ENCODE assay signal across 8 cellular contexts in the genomic region with DNA sequence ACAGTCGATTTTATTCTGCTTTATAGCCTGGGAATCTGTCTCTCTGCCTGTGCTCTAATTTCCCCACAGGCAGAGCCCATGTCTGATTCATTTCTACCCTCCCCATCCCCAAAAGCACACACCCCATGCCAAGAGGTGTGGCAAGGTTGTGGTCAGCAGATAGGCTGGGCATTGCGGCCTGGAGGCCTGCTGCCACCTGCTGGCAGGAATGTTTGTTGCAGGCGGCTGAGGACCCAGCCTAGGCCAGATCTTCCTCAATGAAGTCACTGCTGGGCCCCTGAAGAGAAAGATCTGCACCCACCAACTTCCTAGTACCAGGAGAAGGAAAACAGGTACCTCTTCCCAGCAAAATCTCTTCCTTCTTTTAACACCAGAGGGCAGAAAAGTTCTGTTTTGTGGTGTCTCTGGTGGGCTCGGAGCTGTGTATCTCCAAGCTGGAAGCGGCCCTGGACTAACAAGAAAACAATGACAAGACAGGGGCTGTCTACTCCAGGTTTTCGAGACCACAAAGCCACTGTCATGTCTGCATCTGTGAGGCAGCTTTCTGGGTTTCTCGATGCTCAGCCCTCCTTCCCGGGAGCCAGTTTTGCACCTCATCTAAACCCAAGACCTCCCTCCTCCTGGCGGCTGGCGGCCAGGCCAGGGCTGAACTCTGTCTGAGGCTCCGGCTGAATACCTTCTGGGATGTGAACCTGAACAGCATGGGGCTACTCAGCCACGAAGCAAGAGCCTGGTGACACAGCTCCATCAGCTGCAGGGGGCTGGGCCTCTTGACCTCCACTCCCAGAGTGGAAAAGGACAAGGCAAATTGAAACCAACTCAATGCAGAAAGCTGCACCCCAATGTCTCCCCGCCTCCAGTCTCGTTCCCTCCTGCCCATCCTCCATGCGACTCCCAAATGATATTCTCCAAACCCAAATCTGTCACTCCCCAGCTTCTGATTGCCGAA. TPM values are rescaled to one million over a fixed set of nuclear protein-coding genes. Genes with fewer than 3 reads are reported as not detected.
A peak's percentile ranks its signal among the peaks of the same experiment; 100 is the strongest.
DNase-seq lines count a peak whose midpoint lies in the region; TF ChIP-seq lines count a peak whose summit lies in the region.

No MANE protein-coding gene starts in this region.

- no peaks in the 10 kb centered on the region for H3K9me3 Mint-ChIP-seq in nephron progenitor cell
- H3K9me3 Mint-ChIP-seq in type B pancreatic cell = no peaks in the 10 kb centered on the region

- H3K36me3 Mint-ChIP-seq in nephron progenitor cell (ENCODE audit: low read depth) (peaks cover 9% of the 10 kb centered on the region), type B pancreatic cell (peaks cover 26% of the 10 kb centered on the region)

- H3K27ac Mint-ChIP-seq in nephron progenitor cell (peak overlapping the region; percentile 91), type B pancreatic cell (peak overlapping the region; percentile 81)

- H3K4me1 Mint-ChIP-seq in nephron progenitor cell (peaks cover 42% of the 10 kb centered on the region), type B pancreatic cell (ENCODE audit: unreplicated experiment) (peaks cover 35% of the 10 kb centered on the region)

- H3K27me3 Mint-ChIP-seq in nephron progenitor cell (ENCODE audit: low read depth, poor library complexity) = peaks cover 5% of the 10 kb centered on the region
- H3K27me3 Mint-ChIP-seq in type B pancreatic cell = no peaks in the 10 kb centered on the region

- H3K4me3 Mint-ChIP-seq in nephron progenitor cell (peak overlapping the region; percentile 56), type B pancreatic cell (peak overlapping the region; percentile 28)

- DNase-seq in GF-D8 (lab: John Stamatoyannopoulos, UW) (peak; percentile 14), HFF-Myc (ENCODE audit: extremely low read depth, low read depth) (peak; percentile 79), OCI-M2 (lab: John Stamatoyannopoulos, UW; ENCODE audit: unreplicated experiment) (peak; percentile 29), fibroblast of the conjunctiva (ENCODE audit: low read depth) (peak; percentile 91), nephron progenitor cell (peak; percentile 89), type B pancreatic cell (ENCODE audit: extremely low spot score, unreplicated experiment) (peak; percentile 82), NCI-H2171 treated with DMSO at 0.1 percent for 48 hours (lab: John Stamatoyannopoulos, UW) (no peak)
- DNase-seq in activated T-helper 9 cell treated with anti-CD3 and anti-CD28 coated beads, Interleukin-2, amount 50 U/mL, for 16 hours (ENCODE audit: low read depth) = peak; percentile 31

- no peak overlapping the region for H3K4me3 ChIP-seq in HFF-Myc (replicated peaks; ENCODE audit: low read depth, low read length)

- TF ChIP-seq CTCF in HFF-Myc (IDR thresholded peaks at IDR 0.05; ENCODE audit: low read depth, low read length, missing control alignments) (peak; percentile 98), nephron progenitor cell (IDR thresholded peaks at IDR 0.05) (peak; percentile 99), type B pancreatic cell (conservative IDR thresholded peaks at IDR 0.05) (peak; percentile 99)

RNA-seq across cellular contexts. Expression of a gene that starts 4.9 kb away (rescaled TPM):
- total RNA-seq in type B pancreatic cell (ENCODE audit: low replicate concordance) = 25.2 and 32.2 TPM in 2 replicates

RNA-seq across cellular contexts. Expression of a gene that starts 16.0 kb away (rescaled TPM):
- total RNA-seq in type B pancreatic cell (ENCODE audit: low replicate concordance) = 25.8 and 32.9 TPM in 2 replicates
